20 cellular contexts compared by ENCODE assay signal in the genomic region with DNA sequence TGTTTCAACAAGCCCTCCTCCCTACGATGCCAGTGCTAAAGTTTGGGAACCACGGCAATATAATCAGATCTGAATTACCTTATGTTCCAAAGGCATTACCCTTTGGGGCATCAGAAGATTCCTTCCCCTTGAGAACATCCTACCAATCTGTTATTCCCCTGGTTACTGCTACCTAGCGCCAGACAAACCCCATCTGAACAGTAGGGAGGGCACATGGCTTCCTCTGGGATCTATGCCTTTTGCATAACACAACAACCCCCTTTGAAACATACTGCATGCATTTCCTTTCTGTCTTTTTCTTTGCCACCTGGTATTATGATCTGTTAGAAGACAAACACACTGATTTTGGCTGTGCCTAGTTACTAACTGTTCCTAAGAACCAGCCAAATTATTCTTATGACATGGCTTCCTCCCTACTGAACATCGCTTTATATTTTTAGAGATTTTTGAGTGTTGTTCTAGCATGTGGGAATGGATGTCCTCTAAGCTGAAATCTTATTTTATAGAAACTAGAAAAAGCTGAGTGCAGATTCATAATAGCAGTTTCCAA.
DNase-seq lines count a peak whose midpoint lies in the region; ATAC-seq and TF ChIP-seq lines count a peak whose summit lies in the region.
"Had no signal": no experiment of that assay in that cellular context is flagged by ENCODE, and none has a peak within 500 bp of the region (broad histone marks: within the 10 kb centered on the region; RNA-seq: fewer than 3 reads in every experiment).

No MANE protein-coding gene starts in this region.

- peak overlapping the region; percentile 12; the same call in 1 of the 2 replicates for H3K27ac ChIP-seq in HUES6 (ENCODE audit: low read depth, low read length)
- H3K27ac ChIP-seq in dorsolateral prefrontal cortex: peak overlapping the region in 54 of 59 donors; percentile 11 to 83 (median 70)
- no peak overlapping the region for H3K27ac ChIP-seq in mesenchymal stem cell (ENCODE audit: low read length, poor library complexity, severe bottlenecking)
- no peak overlapping the region for H3K27ac ChIP-seq in RWPE1
- H3K27ac ChIP-seq in ascending aorta: no peak overlapping the region
- H3K27ac ChIP-seq: BLaER1 treated with 17β-estradiol and CSF1 and Interleukin-3, amounts not matched to agents 10 nM and 100 nM had no signal

- no peak overlapping the region for H4K8ac ChIP-seq in mesenchymal stem cell (ENCODE audit: low read length)

- ATAC-seq in GM19397 (IDR thresholded peaks at IDR 0.05; ENCODE audit: unreplicated experiment): no peak
- ATAC-seq: HepG2 had no signal

- peak overlapping the region; percentile 69 for H2AK5ac ChIP-seq in mesenchymal stem cell (ENCODE audit: low read length, severe bottlenecking)

- no peak overlapping the region for H3K4me3 ChIP-seq in HUES6 (ENCODE audit: low read depth, low read length)
- no peak overlapping the region for H3K4me3 ChIP-seq in dorsolateral prefrontal cortex
- H3K4me3 ChIP-seq in mesenchymal stem cell (ENCODE audit: insufficient read depth in 1 of 2, low read depth in 1 of 2, low read length in 2 of 2): no peak overlapping the region
- no peak overlapping the region for H3K4me3 ChIP-seq in ascending aorta
- H3K4me3 ChIP-seq: BLaER1 treated with 17β-estradiol and CSF1 and Interleukin-3, amounts not matched to agents 10 nM and 100 nM; HAP-1 had no signal

- H2BK120ac ChIP-seq in mesenchymal stem cell (ENCODE audit: low read depth, low read length): no peak overlapping the region

- POLR2A ChIA-PET in RWPE1 (lab: Yijun Ruan, JAX; ENCODE audit: low non-redundant PET): no interaction called here

- intact Hi-C loops in dorsolateral prefrontal cortex (cut with DNase I): no loop called here
- intact Hi-C loops in ascending aorta (cut with DNase I): no loop called here

- H4K91ac ChIP-seq in mesenchymal stem cell (ENCODE audit: low read length): no peak overlapping the region

- H3K9me3 ChIP-seq in HUES6 (ENCODE audit: control insufficient read depth, insufficient read depth, low read depth, low read length) (peaks cover 4% of the 10 kb centered on the region; the same call in 1 of the 2 replicates), mesenchymal stem cell (ENCODE audit: control insufficient read depth, low read length) (no peaks in the 10 kb centered on the region), ascending aorta (no peaks in the 10 kb centered on the region)
- H3K9me3 ChIP-seq: HAP-1 had no signal

- H3K4me1 ChIP-seq in HUES6 (ENCODE audit: control insufficient read depth, insufficient read depth, low read length): peaks cover 24% of the 10 kb centered on the region
- peaks cover 9% of the 10 kb centered on the region for H3K4me1 ChIP-seq in mesenchymal stem cell (ENCODE audit: control insufficient read depth, insufficient read depth, low read depth, low read length)
- H3K4me1 ChIP-seq in ascending aorta: no peaks in the 10 kb centered on the region
- H3K4me1 ChIP-seq: BLaER1 treated with 17β-estradiol and CSF1 and Interleukin-3, amounts not matched to agents 10 nM and 100 nM; HAP-1 had no signal

- H2BK12ac ChIP-seq in mesenchymal stem cell (ENCODE audit: low read length in 2 of 2): no peak overlapping the region

- no peak overlapping the region for H3K14ac ChIP-seq in mesenchymal stem cell (ENCODE audit: low read length in 2 of 2)

- CTCF ChIA-PET in RWPE1 (lab: Yijun Ruan, JAX): no interaction called here

- H3K27me3 ChIP-seq in HUES6 (ENCODE audit: control insufficient read depth, insufficient read depth, low read length) (no peaks in the 10 kb centered on the region), dorsolateral prefrontal cortex (no peaks in the 10 kb centered on the region), mesenchymal stem cell (ENCODE audit: control insufficient read depth in 1 of 2, insufficient read depth in 1 of 2, low read length in 2 of 2) (peaks cover 0 to 15% of the 10 kb centered on the region in 2 experiments), ascending aorta (no peaks in the 10 kb centered on the region)
- H3K27me3 ChIP-seq: BLaER1 treated with 17β-estradiol and CSF1 and Interleukin-3, amounts not matched to agents 10 nM and 100 nM had no signal

- no peaks in the 10 kb centered on the region for H3K79me1 ChIP-seq in mesenchymal stem cell (replicated peaks; ENCODE audit: low read length, poor library complexity, severe bottlenecking)

- TF ChIP-seq CTCF in dorsolateral prefrontal cortex (IDR thresholded peaks at IDR 0.05 in 54 of 56, conservative IDR thresholded peaks at IDR 0.05 in 2 of 56; ENCODE audit: low read depth in 1 of 56, partially characterized antibody in 56 of 56): no peak
- TF ChIP-seq CTCF in RWPE1 (conservative IDR thresholded peaks at IDR 0.05; ENCODE audit: low read depth): no peak
- TF ChIP-seq CTCF in ascending aorta (IDR thresholded peaks at IDR 0.05): no peak

- H3K36me3 ChIP-seq in HUES6 (ENCODE audit: control insufficient read depth, insufficient read depth, low read length) (no peaks in the 10 kb centered on the region), mesenchymal stem cell (ENCODE audit: control insufficient read depth in 1 of 2, insufficient read depth in 2 of 2, low read depth in 1 of 2, low read length in 2 of 2) (no peaks in the 10 kb centered on the region), ascending aorta (no peaks in the 10 kb centered on the region)
- H3K36me3 ChIP-seq: BLaER1 treated with 17β-estradiol and CSF1 and Interleukin-3, amounts not matched to agents 10 nM and 100 nM; HAP-1 had no signal

- DNase-seq in Ammon's horn (ENCODE audit: low spot score) (peak; percentile 59), dorsolateral prefrontal cortex (peak in 1 of 10 donors; percentile 23), mesenchymal stem cell (no peak), HCEC 1CT (no peak), RWPE1 (ENCODE audit: low spot score) (no peak), ascending aorta (ENCODE audit: low spot score in 2 of 2) (no peak)
- DNase-seq: 8988T; AML-193; Calu3; CD4-positive, CD25-positive, alpha-beta regulatory T cell; DMS 273 treated with DMSO at 0.1 percent for 48 hours; DMS79; EL; GDM1; HFFc6 had no signal

- H2BK5ac ChIP-seq in mesenchymal stem cell (ENCODE audit: low read depth, low read length, poor library complexity, severe bottlenecking): no peak overlapping the region

- 86% methylated on average over 3 of the region's 4 CpGs for WGBS in mesenchymal stem cell

- no peak overlapping the region for H2BK15ac ChIP-seq in mesenchymal stem cell (ENCODE audit: low read depth, poor library complexity, severe bottlenecking)

- no peak overlapping the region for H2AFZ ChIP-seq in mesenchymal stem cell (ENCODE audit: low read depth, low read length)

- H3K4me2 ChIP-seq in mesenchymal stem cell (ENCODE audit: low read length, poor library complexity, severe bottlenecking): no peak overlapping the region
- H3K4me2 ChIP-seq: BLaER1 treated with 17β-estradiol and CSF1 and Interleukin-3, amounts not matched to agents 10 nM and 100 nM had no signal

- H3K18ac ChIP-seq in mesenchymal stem cell (ENCODE audit: low read depth in 1 of 2, low read length in 2 of 2): no peak overlapping the region

- H3K23ac ChIP-seq in mesenchymal stem cell (ENCODE audit: low read length in 2 of 2): no peak overlapping the region

- H3K9ac ChIP-seq in HUES6 (ENCODE audit: low read length) (no peak overlapping the region), mesenchymal stem cell (ENCODE audit: low read length) (no peak overlapping the region)
- H3K9ac ChIP-seq: BLaER1 treated with 17β-estradiol and CSF1 and Interleukin-3, amounts not matched to agents 10 nM and 100 nM had no signal

- no peak overlapping the region for H3K4ac ChIP-seq in mesenchymal stem cell (ENCODE audit: low read depth in 1 of 2, low read length in 2 of 2)

Comparison
In these comparisons a context has a peak if more than half of its experiments do, and no peak if none do; other contexts are left out.
1. H3K27ac ChIP-seq: peak in HUES6 (single experiment) and dorsolateral prefrontal cortex (54 of 59); none in mesenchymal stem cell (single experiment), RWPE1 (single experiment) and ascending aorta (0 of 2).